ENCODE assay signal across 8 cellular contexts in genomic region chr6:28251648-28252506, GRCh38. TPM values are rescaled to one million over a fixed set of nuclear protein-coding genes. Genes with fewer than 3 reads are reported as not detected.
DNase-seq lines count a peak whose midpoint lies in the region; ATAC-seq and TF ChIP-seq lines count a peak whose summit lies in the region.

Gene ZKSCAN4, minus strand, starts transcription at chr6:28252269. Its CDS starts 289 bp downstream, at chr6:28251980.

- peak within 1 kb of the TSS; percentile 88 for H3K4me2 ChIP-seq in Loucy (ENCODE audit: low read depth, low read length, poor library complexity, severe bottlenecking)

- H3K4me1 ChIP-seq in Loucy (ENCODE audit: insufficient read depth, low read length, poor library complexity, severe bottlenecking) = peaks cover 21% of the 10 kb centered on the region
- H3K4me1 ChIP-seq in foreskin keratinocyte = peaks cover 3% of the 10 kb centered on the region

- H3K36me3 ChIP-seq in Loucy (ENCODE audit: insufficient read depth, low read length) = peaks cover under 1% of the 10 kb centered on the region; the same call in 1 of the 2 replicates

- DNase-seq in DMS153 (lab: John Stamatoyannopoulos, UW) = peak; percentile 74
- peak; percentile 70 for DNase-seq in activated effector memory CD4-positive, alpha-beta T cell treated with Interleukin-2 at 50 U/mL for 16 hours
- DNase-seq in foreskin keratinocyte = peak; percentile 65 to 84
- peak; percentile 76 for DNase-seq in neural crest cell (ENCODE audit: low read depth, low spot score)
- DNase-seq in stimulated activated naive CD8-positive, alpha-beta T cell treated with anti-CD3 and anti-CD28 coated beads, Interleukin-15, amount 100 ng/mL, for 72 hours = peak; percentile 77 to 78

- H3K27me3 ChIP-seq in Loucy (ENCODE audit: insufficient read depth, low read length, poor library complexity, severe bottlenecking) (no peaks in the 10 kb centered on the region), foreskin keratinocyte (no peaks in the 10 kb centered on the region)

- peak; percentile 53 for TF ChIP-seq POLR2A in Raji (IDR thresholded peaks at IDR 0.05; ENCODE audit: insufficient read depth, low read depth, low read length)

- no peaks in the 10 kb centered on the region for H3K9me3 Mint-ChIP-seq in neural crest cell
- H3K9me3 Mint-ChIP-seq in stimulated activated naive CD8-positive, alpha-beta T cell treated with anti-CD3 and anti-CD28 coated beads, Interleukin-15, amount 100 ng/mL, for 72 hours = no peaks in the 10 kb centered on the region

- peak within 1 kb of the TSS; percentile 96 for H2AFZ ChIP-seq in Loucy (ENCODE audit: low read length)

- H4K20me1 ChIP-seq in Loucy (ENCODE audit: insufficient read depth, low read length, poor library complexity, severe bottlenecking) = no peaks in the 10 kb centered on the region

- no peak within 1 kb of the TSS for H3K27ac ChIP-seq in foreskin keratinocyte

- H3K36me3 Mint-ChIP-seq in neural crest cell (ENCODE audit: low read depth) = peaks cover 4% of the 10 kb centered on the region

- peaks cover 24% of the 10 kb centered on the region for H3K4me1 Mint-ChIP-seq in neural crest cell
- peaks cover 35% of the 10 kb centered on the region for H3K4me1 Mint-ChIP-seq in stimulated activated naive CD8-positive, alpha-beta T cell treated with anti-CD3 and anti-CD28 coated beads, Interleukin-15, amount 100 ng/mL, for 72 hours

- peak within 1 kb of the TSS; percentile 99 for H3K4me3 ChIP-seq in Loucy (ENCODE audit: low read length, poor library complexity, severe bottlenecking)

- peak within 1 kb of the TSS; percentile 81 for H3K9ac ChIP-seq in Loucy (ENCODE audit: low read depth, low read length, poor library complexity, severe bottlenecking)

- H3K79me2 ChIP-seq in Loucy (ENCODE audit: insufficient read depth, low read length) = peaks cover 31% of the 10 kb centered on the region

- H3F3A ChIP-seq in Loucy (ENCODE audit: low read depth) = no peaks in the 10 kb centered on the region

- no peaks in the 10 kb centered on the region for H3K9me2 ChIP-seq in Loucy (replicated peaks; ENCODE audit: low read depth, low read length)

- H3K4me3 Mint-ChIP-seq in neural crest cell = peak within 1 kb of the TSS; percentile 100
- H3K4me3 Mint-ChIP-seq in stimulated activated naive CD8-positive, alpha-beta T cell treated with anti-CD3 and anti-CD28 coated beads, Interleukin-15, amount 100 ng/mL, for 72 hours = peak within 1 kb of the TSS; percentile 83 to 88

- no peak for TF ChIP-seq CTCF in Loucy (conservative IDR thresholded peaks at IDR 0.05; ENCODE audit: low read length)
- TF ChIP-seq CTCF in foreskin keratinocyte (conservative IDR thresholded peaks at IDR 0.05) = no peak
- no peak for TF ChIP-seq CTCF in neural crest cell (conservative IDR thresholded peaks at IDR 0.05)

- peak; percentile 74 for ATAC-seq in GM21717 (IDR thresholded peaks at IDR 0.05; ENCODE audit: unreplicated experiment)
- peak; percentile 83 for ATAC-seq in foreskin keratinocyte
- ATAC-seq in stimulated activated naive CD8-positive, alpha-beta T cell treated with anti-CD3 and anti-CD28 coated beads, Interleukin-15, amount 100 ng/mL, for 72 hours = peak; percentile 90

- H3K9me3 ChIP-seq in Loucy (ENCODE audit: insufficient read depth, low read depth, low read length) = no peaks in the 10 kb centered on the region

- peak within 1 kb of the TSS; percentile 89 for H3K27ac Mint-ChIP-seq in neural crest cell (ENCODE audit: unreplicated experiment)
- peak within 1 kb of the TSS; percentile 94 to 97 for H3K27ac Mint-ChIP-seq in stimulated activated naive CD8-positive, alpha-beta T cell treated with anti-CD3 and anti-CD28 coated beads, Interleukin-15, amount 100 ng/mL, for 72 hours

- peaks cover 3% of the 10 kb centered on the region for H3K27me3 Mint-ChIP-seq in neural crest cell (ENCODE audit: low read depth)
- H3K27me3 Mint-ChIP-seq in stimulated activated naive CD8-positive, alpha-beta T cell treated with anti-CD3 and anti-CD28 coated beads, Interleukin-15, amount 100 ng/mL, for 72 hours = no peaks in the 10 kb centered on the region

RNA-seq across cellular contexts. Expression of gene ZKSCAN4, which starts in this region (rescaled TPM):
- 3.8 and 4.2 TPM in 2 replicates for total RNA-seq in foreskin keratinocyte
- 2.2 and 2.4 TPM in 2 replicates for polyA plus RNA-seq in foreskin keratinocyte
- 7.9 and 8.1 TPM in 2 replicates for total RNA-seq in neural crest cell
